In the genomic region with DNA sequence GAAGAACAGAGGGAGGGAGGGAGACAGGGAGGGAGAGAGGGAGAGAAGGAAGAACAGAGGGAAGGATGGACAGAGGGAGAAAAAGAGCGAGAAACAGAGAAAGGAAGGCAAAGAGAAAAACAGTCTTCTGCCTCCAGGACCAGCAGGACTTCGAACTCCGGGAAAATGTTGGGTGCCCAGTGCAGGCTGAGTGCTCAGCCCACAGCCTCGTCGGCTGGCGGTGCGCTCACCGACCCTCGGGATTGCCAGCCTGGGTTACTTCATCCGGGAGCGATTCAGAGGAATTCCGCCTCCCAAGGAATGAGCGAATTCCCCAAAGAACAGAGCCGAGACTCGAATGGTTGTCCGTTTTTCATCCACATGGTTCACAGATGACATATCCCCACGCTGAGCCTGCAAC, we compare ENCODE assay signal across 7 cellular contexts.
DNase-seq lines count a peak whose midpoint lies in the region; ATAC-seq and TF ChIP-seq lines count a peak whose summit lies in the region.
"Not testable (repeated sequence)": the region's sequence is repeated elsewhere in the genome, so short reads cannot be mapped to it uniquely, and the experiment has no call there.

No MANE protein-coding gene starts in this region.

- H3K36me3 Mint-ChIP-seq in T-helper 1 cell treated with Interleukin-12 subunit alpha and Interleukin-12 subunit beta and Interleukin-4 antibody, amounts not matched to agents 30 μg/mL and 1 μg/mL, for 36 hours (ENCODE audit: low read depth); activated CD4-positive, alpha-beta T cell treated with anti-CD3 and anti-CD28 coated beads, Interleukin-2, amount 10 ng/mL, durations not matched to agents 24 days and 14 days (ENCODE audit: low read depth); activated naive CD4-positive, alpha-beta T cell treated with anti-CD3 and anti-CD28 coated beads, Interleukin-2, amount 50 U/mL, for 24 hours; activated naive CD8-positive, alpha-beta T cell treated with anti-CD3 and anti-CD28 coated beads for 36 hours; central memory CD8-positive, alpha-beta T cell (ENCODE audit: insufficient read depth): not testable (repeated sequence)
- peaks cover 16% of the 10 kb centered on the region for H3K36me3 Mint-ChIP-seq in glutamatergic neuron (ENCODE audit: unreplicated experiment)

- not testable (repeated sequence) for H2AFZ ChIP-seq in ACC112 (ENCODE audit: low read length, unreplicated experiment)

- H3K27me3 ChIP-seq in ACC112 (ENCODE audit: insufficient read depth, low read length), result peaks cover 14% of the 10 kb centered on the region

- H3K27ac Mint-ChIP-seq in T-helper 1 cell treated with Interleukin-12 subunit alpha and Interleukin-12 subunit beta and Interleukin-4 antibody, amounts not matched to agents 30 μg/mL and 1 μg/mL, for 36 hours; activated CD4-positive, alpha-beta T cell treated with anti-CD3 and anti-CD28 coated beads, Interleukin-2, amount 10 ng/mL, durations not matched to agents 24 days and 14 days; activated naive CD4-positive, alpha-beta T cell treated with anti-CD3 and anti-CD28 coated beads, Interleukin-2, amount 50 U/mL, for 24 hours; activated naive CD8-positive, alpha-beta T cell treated with anti-CD3 and anti-CD28 coated beads for 36 hours; central memory CD8-positive, alpha-beta T cell (ENCODE audit: low read depth); glutamatergic neuron (ENCODE audit: unreplicated experiment): not testable (repeated sequence)

- not testable (repeated sequence) for H3K4me1 ChIP-seq in ACC112 (ENCODE audit: control insufficient read depth, insufficient read depth, low read length, unreplicated experiment)

- not testable (repeated sequence) for H3K4me1 Mint-ChIP-seq in T-helper 1 cell treated with Interleukin-12 subunit alpha and Interleukin-12 subunit beta and Interleukin-4 antibody, amounts not matched to agents 30 μg/mL and 1 μg/mL, for 36 hours (ENCODE audit: low read depth); activated naive CD4-positive, alpha-beta T cell treated with anti-CD3 and anti-CD28 coated beads, Interleukin-2, amount 50 U/mL, for 24 hours; glutamatergic neuron (ENCODE audit: low read depth, unreplicated experiment)
- H3K4me1 Mint-ChIP-seq in activated CD4-positive, alpha-beta T cell treated with anti-CD3 and anti-CD28 coated beads, Interleukin-2, amount 10 ng/mL, durations not matched to agents 24 days and 14 days, result peaks cover 12% of the 10 kb centered on the region
- peaks cover 14% of the 10 kb centered on the region for H3K4me1 Mint-ChIP-seq in activated naive CD8-positive, alpha-beta T cell treated with anti-CD3 and anti-CD28 coated beads for 36 hours
- H3K4me1 Mint-ChIP-seq in central memory CD8-positive, alpha-beta T cell, result peaks cover 10% of the 10 kb centered on the region

- not testable (repeated sequence) for H3K79me2 ChIP-seq in ACC112 (ENCODE audit: control insufficient read depth, insufficient read depth, low read length, unreplicated experiment)

- H3K4me3 ChIP-seq in ACC112 (ENCODE audit: low read depth, low read length), result 0 out of 2 replicates have a peak overlapping the region, but pooled peaks have one; percentile 43

- not testable (repeated sequence) for ATAC-seq in central memory CD8-positive, alpha-beta T cell (replicated peaks; ENCODE audit: extremely low read depth, poor library complexity, severe bottlenecking)

- H3K4me3 Mint-ChIP-seq in T-helper 1 cell treated with Interleukin-12 subunit alpha and Interleukin-12 subunit beta and Interleukin-4 antibody, amounts not matched to agents 30 μg/mL and 1 μg/mL, for 36 hours, result peak overlapping the region; percentile 60
- peak overlapping the region; percentile 58 for H3K4me3 Mint-ChIP-seq in activated CD4-positive, alpha-beta T cell treated with anti-CD3 and anti-CD28 coated beads, Interleukin-2, amount 10 ng/mL, durations not matched to agents 24 days and 14 days
- peak overlapping the region; percentile 36 for H3K4me3 Mint-ChIP-seq in activated naive CD4-positive, alpha-beta T cell treated with anti-CD3 and anti-CD28 coated beads, Interleukin-2, amount 50 U/mL, for 24 hours
- H3K4me3 Mint-ChIP-seq in activated naive CD8-positive, alpha-beta T cell treated with anti-CD3 and anti-CD28 coated beads for 36 hours, result peak overlapping the region; percentile 23
- peak overlapping the region; percentile 51 for H3K4me3 Mint-ChIP-seq in central memory CD8-positive, alpha-beta T cell
- peak overlapping the region; percentile 53 for H3K4me3 Mint-ChIP-seq in glutamatergic neuron (ENCODE audit: unreplicated experiment)

- DNase-seq in activated CD4-positive, alpha-beta T cell treated with anti-CD3 and anti-CD28 coated beads, Interleukin-2, amount 10 ng/mL, durations not matched to agents 24 days and 14 days; activated naive CD8-positive, alpha-beta T cell treated with anti-CD3 and anti-CD28 coated beads for 36 hours; central memory CD8-positive, alpha-beta T cell (ENCODE audit: low spot score in 2 of 2); glutamatergic neuron: not testable (repeated sequence)

- intact Hi-C loops in activated CD4-positive, alpha-beta T cell treated with anti-CD3 and anti-CD28 coated beads, Interleukin-2, amount 10 ng/mL, durations not matched to agents 24 days and 14 days (cut with micrococcal nuclease), result loop anchor here (2.0 kb wide), 1 partner anchor 1023 kb away; no protein-coding TSS in a partner anchor

- H3K9me3 Mint-ChIP-seq in T-helper 1 cell treated with Interleukin-12 subunit alpha and Interleukin-12 subunit beta and Interleukin-4 antibody, amounts not matched to agents 30 μg/mL and 1 μg/mL, for 36 hours, result peaks cover 53% of the 10 kb centered on the region
- peaks cover 15% of the 10 kb centered on the region for H3K9me3 Mint-ChIP-seq in activated CD4-positive, alpha-beta T cell treated with anti-CD3 and anti-CD28 coated beads, Interleukin-2, amount 10 ng/mL, durations not matched to agents 24 days and 14 days
- H3K9me3 Mint-ChIP-seq in activated naive CD4-positive, alpha-beta T cell treated with anti-CD3 and anti-CD28 coated beads, Interleukin-2, amount 50 U/mL, for 24 hours, result peaks cover 19% of the 10 kb centered on the region
- H3K9me3 Mint-ChIP-seq in activated naive CD8-positive, alpha-beta T cell treated with anti-CD3 and anti-CD28 coated beads for 36 hours, result peaks cover 19% of the 10 kb centered on the region
- peaks cover 10% of the 10 kb centered on the region for H3K9me3 Mint-ChIP-seq in central memory CD8-positive, alpha-beta T cell
- peaks cover 36% of the 10 kb centered on the region for H3K9me3 Mint-ChIP-seq in glutamatergic neuron (ENCODE audit: unreplicated experiment)

- TF ChIP-seq CTCF in glutamatergic neuron (IDR thresholded peaks at IDR 0.05; ENCODE audit: partially characterized antibody, unreplicated experiment), result not testable (repeated sequence)

- H3K27me3 Mint-ChIP-seq in T-helper 1 cell treated with Interleukin-12 subunit alpha and Interleukin-12 subunit beta and Interleukin-4 antibody, amounts not matched to agents 30 μg/mL and 1 μg/mL, for 36 hours (ENCODE audit: low read depth), result peaks cover 36% of the 10 kb centered on the region
- peaks cover 15% of the 10 kb centered on the region for H3K27me3 Mint-ChIP-seq in activated CD4-positive, alpha-beta T cell treated with anti-CD3 and anti-CD28 coated beads, Interleukin-2, amount 10 ng/mL, durations not matched to agents 24 days and 14 days
- H3K27me3 Mint-ChIP-seq in activated naive CD4-positive, alpha-beta T cell treated with anti-CD3 and anti-CD28 coated beads, Interleukin-2, amount 50 U/mL, for 24 hours, result not testable (repeated sequence)
- peaks cover 51% of the 10 kb centered on the region for H3K27me3 Mint-ChIP-seq in activated naive CD8-positive, alpha-beta T cell treated with anti-CD3 and anti-CD28 coated beads for 36 hours
- peaks cover 12% of the 10 kb centered on the region for H3K27me3 Mint-ChIP-seq in central memory CD8-positive, alpha-beta T cell
- peaks cover 19% of the 10 kb centered on the region for H3K27me3 Mint-ChIP-seq in glutamatergic neuron (ENCODE audit: unreplicated experiment)

- not testable (repeated sequence) for H3K36me3 ChIP-seq in ACC112 (ENCODE audit: insufficient read depth, low read length)

- H3K27ac ChIP-seq in ACC112 (ENCODE audit: low read depth, low read length), result not testable (repeated sequence)
